ENCODE assay signal across 1 cellular context in genomic region chr4:83753260-83753659, GRCh38.
TF ChIP-seq lines count a peak whose summit lies in the region.

No MANE protein-coding gene starts in this region.

TF ChIP-seq in HepG2, 621 proteins besides CTCF, POLR2A, EP300 and RAD21 (continued from another document):
- TF ChIP-seq FOXP4 (CRISPR knock-in tag; IDR thresholded peaks at IDR 0.05): no peak
